ENCODE assay signal across 1 cellular context in genomic region chr5:34185572-34185971, GRCh38.
TF ChIP-seq lines count a peak whose summit lies in the region.
"Not testable (repeated sequence)": the region's sequence is repeated elsewhere in the genome, so short reads cannot be mapped to it uniquely, and the experiment has no call there.

No MANE protein-coding gene starts in this region.

TF ChIP-seq in HepG2, 621 proteins besides CTCF, POLR2A, EP300 and RAD21 (continued from another document):
- TF ChIP-seq ZBTB40 (IDR thresholded peaks at IDR 0.05) (peak; percentile 44; the same call in 1 of the 2 replicates), ATM (IDR thresholded peaks at IDR 0.05; ENCODE audit: borderline replicate concordance) (0 out of 2 replicates have a peak, but pooled peaks have one; percentile 71), TRIM22 (IDR thresholded peaks at IDR 0.05) (peak; percentile 98; the same call in 1 of the 2 replicates), FOXP1 (IDR thresholded peaks at IDR 0.05) (peak; percentile 39; the same call in 1 of the 2 replicates), ZNF282 (IDR thresholded peaks at IDR 0.05; ENCODE audit: partially characterized antibody) (peak; percentile 98), CREB1 (IDR thresholded peaks at IDR 0.05) (0 out of 2 replicates have a peak, but pooled peaks have one; percentile 25), ARNT (IDR thresholded peaks at IDR 0.05) (peak; percentile 76; the same call in 1 of the 2 replicates), RAD51 (IDR thresholded peaks at IDR 0.05; ENCODE audit: borderline replicate concordance) (peak; percentile 49), LCORL (IDR thresholded peaks at IDR 0.05) (peak; percentile 76), MNT (IDR thresholded peaks at IDR 0.05) (peak; percentile 37; the same call in 1 of the 2 replicates), ATF7 (IDR thresholded peaks at IDR 0.05) (peak; percentile 40; the same call in 1 of the 2 replicates), NBN (conservative IDR thresholded peaks at IDR 0.05) (peak; percentile 97), NONO (IDR thresholded peaks at IDR 0.05) (0 out of 2 replicates have a peak, but pooled peaks have one; percentile 85), PHB2 (IDR thresholded peaks at IDR 0.05; ENCODE audit: partially characterized antibody) (peak; percentile 96), SKI (IDR thresholded peaks at IDR 0.05; ENCODE audit: partially characterized antibody) (peak; percentile 21), SOX6 (IDR thresholded peaks at IDR 0.05) (peak; percentile 94; the same call in 1 of the 2 replicates), NFRKB (IDR thresholded peaks at IDR 0.05) (peak; percentile 72; the same call in 1 of the 2 replicates), FOXK2 (IDR thresholded peaks at IDR 0.05) (0 out of 2 replicates have a peak, but pooled peaks have one; percentile 53), IKZF1 (IDR thresholded peaks at IDR 0.05) (peak; percentile 85; the same call in 1 of the 2 replicates), KDM3A (CRISPR knock-in tag; IDR thresholded peaks at IDR 0.05; ENCODE audit: low read depth) (peak; percentile 29; the same call in 1 of the 2 replicates), SP1 (IDR thresholded peaks at IDR 0.05) (0 out of 2 replicates have a peak, but pooled peaks have one; percentile 43)
- not testable (repeated sequence) for TF ChIP-seq ZBTB40 (CRISPR knock-in tag; IDR thresholded peaks at IDR 0.05); FOXP1 (CRISPR knock-in tag; IDR thresholded peaks at IDR 0.05); CREB1 (CRISPR knock-in tag; IDR thresholded peaks at IDR 0.05); LCORL (CRISPR knock-in tag; IDR thresholded peaks at IDR 0.05); ATF7 (CRISPR knock-in tag; IDR thresholded peaks at IDR 0.05); NONO (CRISPR knock-in tag; conservative IDR thresholded peaks at IDR 0.05); SOX6 (CRISPR knock-in tag; IDR thresholded peaks at IDR 0.05); SP1 (CRISPR knock-in tag; IDR thresholded peaks at IDR 0.05)
